ENCODE assay signal across 8 cellular contexts in the genomic region with DNA sequence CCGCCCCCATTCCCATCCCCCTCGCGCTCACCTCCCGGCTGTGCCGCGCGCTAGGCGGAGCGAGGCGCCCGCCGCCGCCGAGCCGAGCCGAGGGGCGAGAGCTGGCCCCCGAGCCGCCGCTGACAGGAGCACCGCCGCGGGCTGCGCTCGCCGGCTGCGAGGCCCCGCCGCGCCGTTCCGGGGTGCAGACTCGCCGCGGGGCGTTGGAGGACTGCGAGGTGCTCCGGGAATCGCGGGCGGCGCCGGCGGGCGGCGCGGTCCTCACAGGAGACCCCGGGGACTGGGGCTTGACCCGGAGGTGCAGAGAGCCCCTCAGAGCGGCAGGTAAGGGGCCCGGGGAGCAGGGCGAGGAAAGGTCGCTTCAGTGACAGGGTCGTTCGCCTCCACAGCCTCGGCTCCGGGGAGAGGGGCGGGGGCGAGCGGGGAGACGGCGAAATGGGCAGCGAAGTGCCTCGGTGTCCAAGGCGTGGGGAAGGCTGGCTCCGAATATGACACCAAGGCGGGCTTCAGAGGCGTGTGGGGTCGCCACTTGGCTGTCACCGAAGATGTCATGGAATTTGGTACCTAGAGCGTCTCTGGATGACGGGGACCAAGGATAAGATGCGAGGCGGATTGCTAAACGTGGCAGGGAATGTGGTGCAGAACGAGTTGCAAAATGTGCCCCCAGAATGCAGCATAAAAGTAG. TPM values are rescaled to one million over a fixed set of nuclear protein-coding genes. Genes with fewer than 3 reads are reported as not detected.
DNase-seq lines count a peak whose midpoint lies in the region; ATAC-seq, FAIRE-seq and TF ChIP-seq lines count a peak whose summit lies in the region.

No MANE protein-coding gene starts in this region.

- peak overlapping the region; percentile 33 for H3K9ac ChIP-seq in endothelial cell of umbilical vein (replicated peaks; ENCODE audit: extremely low read depth, insufficient read depth, low read length)

- dilution Hi-C loops in endothelial cell of umbilical vein (cut with MboI; ENCODE audit: extremely low pct_ligation_motif_present, low sequenced_read_pairs) = no loop called here

- no peak for TF ChIP-seq CTCF in endothelial cell of umbilical vein (IDR thresholded peaks at IDR 0.05; ENCODE audit: extremely low read depth in 1 of 2, insufficient read depth in 1 of 2, low read depth in 1 of 2, low read length in 2 of 2)
- TF ChIP-seq CTCF in stomach (IDR thresholded peaks at IDR 0.05) = no peak

- peaks cover 0 to 2% of the 10 kb centered on the region in 2 experiments for H3K27me3 ChIP-seq in endothelial cell of umbilical vein (ENCODE audit: control insufficient read depth in 2 of 2, insufficient read depth in 2 of 2, low read length in 2 of 2)
- H3K27me3 ChIP-seq in stomach = no peaks in the 10 kb centered on the region

- no peaks in the 10 kb centered on the region for H3K9me1 ChIP-seq in endothelial cell of umbilical vein (replicated peaks; ENCODE audit: control insufficient read depth, extremely low read depth, insufficient read depth, low read length)

- H3K4me2 ChIP-seq in endothelial cell of umbilical vein (ENCODE audit: insufficient read depth, low read length) = peak overlapping the region; percentile 76

- peaks cover 26% of the 10 kb centered on the region for H3K27me3 Mint-ChIP-seq in activated CD4-positive, alpha-beta memory T cell treated with anti-CD3 and anti-CD28 coated beads for 36 hours

- H3K27ac ChIP-seq in endothelial cell of umbilical vein (ENCODE audit: insufficient read depth, low read depth, low read length) = no peak overlapping the region
- peak overlapping the region; percentile 87 to 95 (median 92) for H3K27ac ChIP-seq in stomach

- WGBS in stomach, 5 donors = 0 to 1% (median 0%) methylated on average over 34 to 75 of the region's 76 CpGs

- intact Hi-C loops in activated CD4-positive, alpha-beta memory T cell treated with anti-CD3 and anti-CD28 coated beads for 36 hours (cut with micrococcal nuclease) = loop anchor here (5.0 to 10.0 kb wide), 3 partner anchors 74 to 658 kb away; a partner anchor contains a TSS
- intact Hi-C loops in endothelial cell of umbilical vein (cut with micrococcal nuclease) = loop anchor here (2.0 kb wide), 1 partner anchor 74 kb away; no protein-coding TSS in a partner anchor
- intact Hi-C loops in stomach (cut with DNase I; ENCODE audit: low total_unique reads) = loop anchor here (5.0 kb wide), 1 partner anchor 264 kb away; no protein-coding TSS in a partner anchor

- TF ChIP-seq POLR2A in endothelial cell of umbilical vein (IDR thresholded peaks at IDR 0.05; ENCODE audit: low read depth, low read length) (no peak), stomach (IDR thresholded peaks at IDR 0.05) (no peak)

- peaks cover 28% of the 10 kb centered on the region for H3K4me1 Mint-ChIP-seq in activated CD4-positive, alpha-beta memory T cell treated with anti-CD3 and anti-CD28 coated beads for 36 hours (ENCODE audit: low read depth)

- H3K4me3 Mint-ChIP-seq in activated CD4-positive, alpha-beta memory T cell treated with anti-CD3 and anti-CD28 coated beads for 36 hours = peak overlapping the region; percentile 75

- in situ Hi-C loops in ACHN (cut with HindIII; ENCODE audit: low pct_ligation_motif_present, low pct_unique_long_range_greater_than_20kb, low sequenced_read_pairs) = no loop called here

- no TSS peak for BruUV-seq in endothelial cell of umbilical vein (replicated peaks; lab: Mats Ljungman, UMichigan)

- CTCF ChIA-PET in activated CD4-positive, alpha-beta memory T cell treated with anti-CD3 and anti-CD28 coated beads for 36 hours (lab: Charles Lee) = interaction anchor here (0.6 to 2.0 kb wide), 3 partner anchors 242 to 295 kb away, joined by 3 to 8 read pairs (median 3); no protein-coding TSS in a partner anchor
- CTCF ChIA-PET in endothelial cell of umbilical vein (lab: Charles Lee) = interaction anchor here (1.4 to 4.5 kb wide), 4 partner anchors 238 to 414 kb away, joined by 3 to 25 read pairs (median 8); no protein-coding TSS in a partner anchor

- H3K36me3 ChIP-seq in endothelial cell of umbilical vein (ENCODE audit: control insufficient read depth in 2 of 2, extremely low read depth in 1 of 2, insufficient read depth in 2 of 2, low read length in 2 of 2) = no peaks in the 10 kb centered on the region
- H3K36me3 ChIP-seq in stomach = no peaks in the 10 kb centered on the region

- ATAC-seq in GM18907 (IDR thresholded peaks at IDR 0.05; ENCODE audit: unreplicated experiment) = peak; percentile 38
- ATAC-seq in HG02840 (IDR thresholded peaks at IDR 0.05; ENCODE audit: low FRiP score, unreplicated experiment) = no peak

- H3K9me3 Mint-ChIP-seq in activated CD4-positive, alpha-beta memory T cell treated with anti-CD3 and anti-CD28 coated beads for 36 hours = no peaks in the 10 kb centered on the region

- TF ChIP-seq EP300 in stomach (IDR thresholded peaks at IDR 0.05) = no peak

- peak overlapping the region; percentile 74 for H3K4me3 ChIP-seq in Jurkat, Clone E6-1 (ENCODE audit: low read length)
- H3K4me3 ChIP-seq in endothelial cell of umbilical vein (replicated peaks in 1 of 3; ENCODE audit: insufficient read depth in 1 of 3, low read depth in 1 of 3, low read length in 3 of 3) (peak overlapping the region; percentile 63 to 85 (median 77)), stomach (peak overlapping the region; percentile 84 to 96 (median 92))

- H4K20me1 ChIP-seq in endothelial cell of umbilical vein (replicated peaks; ENCODE audit: control insufficient read depth, extremely low read depth, insufficient read depth, low read length) = no peaks in the 10 kb centered on the region

- peaks cover 19% of the 10 kb centered on the region for H3K4me1 ChIP-seq in endothelial cell of umbilical vein (ENCODE audit: control insufficient read depth, extremely low read depth, insufficient read depth, low read length)
- peaks cover 4 to 41% (median 32%) of the 10 kb centered on the region in 4 donors for H3K4me1 ChIP-seq in stomach

- POLR2A ChIA-PET in activated CD4-positive, alpha-beta memory T cell treated with anti-CD3 and anti-CD28 coated beads for 36 hours (lab: Charles Lee) = no interaction called here
- POLR2A ChIA-PET in endothelial cell of umbilical vein (lab: Charles Lee) = no interaction called here

- no peak overlapping the region for H3K27ac Mint-ChIP-seq in activated CD4-positive, alpha-beta memory T cell treated with anti-CD3 and anti-CD28 coated beads for 36 hours

- FAIRE-seq in endothelial cell of umbilical vein (lab: Jason Lieb, UNC) = no peak

- peak; percentile 28 for DNase-seq in ACHN
- DNase-seq in Jurkat, Clone E6-1 (ENCODE audit: low read depth, low spot score) = no peak
- DNase-seq in activated CD4-positive, alpha-beta memory T cell treated with anti-CD3 and anti-CD28 coated beads for 36 hours = no peak
- DNase-seq in endothelial cell of umbilical vein (ENCODE audit: low read depth, low spot score) = peak; percentile 32
- DNase-seq in myocyte (ENCODE audit: low read depth) = peak; percentile 31
- peak; percentile 64 for DNase-seq in stomach

- no peaks in the 10 kb centered on the region for H3K9me3 ChIP-seq in endothelial cell of umbilical vein (replicated peaks; ENCODE audit: control insufficient read depth, insufficient read depth, low read length)
- H3K9me3 ChIP-seq in stomach = no peaks in the 10 kb centered on the region

- H3K79me2 ChIP-seq in endothelial cell of umbilical vein (ENCODE audit: control insufficient read depth, insufficient read depth, low read length) = no peaks in the 10 kb centered on the region

- H3K36me3 Mint-ChIP-seq in activated CD4-positive, alpha-beta memory T cell treated with anti-CD3 and anti-CD28 coated beads for 36 hours = no peaks in the 10 kb centered on the region

- H2AFZ ChIP-seq in endothelial cell of umbilical vein (ENCODE audit: low read depth, low read length) = peak overlapping the region; percentile 87

TF ChIP-seq in endothelial cell of umbilical vein, 7 proteins besides CTCF, POLR2A, EP300 and RAD21:
- TF ChIP-seq POLR2AphosphoS5 (IDR thresholded peaks at IDR 0.05; ENCODE audit: insufficient read depth, low read depth, low read length) = no peak
- TF ChIP-seq EZH2 (IDR thresholded peaks at IDR 0.05; ENCODE audit: borderline replicate concordance, low read depth, low read length, severe bottlenecking) = no peak
- TF ChIP-seq MYC (IDR thresholded peaks at IDR 0.05; ENCODE audit: low read depth, low read length) = no peak
- TF ChIP-seq GATA2 (IDR thresholded peaks at IDR 0.05; ENCODE audit: insufficient read depth, insufficient read length, low read depth, low read length) = no peak
- no peak for TF ChIP-seq FOS (IDR thresholded peaks at IDR 0.05; ENCODE audit: borderline replicate concordance, insufficient read depth, low read length)
- no peak for TF ChIP-seq JUN (IDR thresholded peaks at IDR 0.05; ENCODE audit: borderline replicate concordance, insufficient read depth, insufficient read length, low read depth)
TF ChIP-seq in endothelial cell of umbilical vein: peak in this region for 0.

RNA-seq across cellular contexts. Expression of a gene that starts 0.5 kb away (rescaled TPM):
- polyA plus RNA-seq in Jurkat, Clone E6-1 (2012; ENCODE audit: insufficient read depth, insufficient read length) = 8.0 TPM
- 1 to 10 TPM; 4.2 to 5.8 TPM for total RNA-seq in activated CD4-positive, alpha-beta memory T cell treated with anti-CD3 and anti-CD28 coated beads for 36 hours
- 23.0 and 30.8 TPM in 2 replicates for total RNA-seq in endothelial cell of umbilical vein
- 7.4 and 7.9 TPM in 2 replicates for polyA plus RNA-seq in endothelial cell of umbilical vein
- polyA plus RNA-seq in endothelial cell of umbilical vein (2011; cell fraction: cytosol; rRNA removed) = 3.4 and 4.7 TPM in 2 replicates
- polyA plus RNA-seq in endothelial cell of umbilical vein (2011; cell fraction: nucleus; rRNA removed) = 23.3 and 25.7 TPM in 2 replicates
- polyA plus RNA-seq in endothelial cell of umbilical vein (2012) = 8.7 and 9.0 TPM in 2 replicates
- 99.8 and 144 TPM in 2 replicates for polyA minus RNA-seq in endothelial cell of umbilical vein
- polyA minus RNA-seq in endothelial cell of umbilical vein (2011; cell fraction: cytosol; rRNA and poly(A)+ RNA removed) = 80.1 TPM
- 134 and 208 TPM in 2 replicates for polyA minus RNA-seq in endothelial cell of umbilical vein (2011; cell fraction: nucleus; rRNA and poly(A)+ RNA removed)
- total RNA-seq in myocyte = 21.4 and 24.2 TPM in 2 replicates
- 13.6 TPM for polyA plus RNA-seq in myocyte (2012)
- 10 to 100 TPM in 4 of 5 donors, 1 to 10 TPM in 1; 7.8 to 99.1 (median 52.9) TPM for total RNA-seq in stomach
- polyA plus RNA-seq in stomach = 1 to 10 TPM; 1.1 to 3.2 (median 1.5) TPM

Comparison
In these comparisons a context has a peak if more than half of its experiments do, and no peak if none do; other contexts are left out.
1. DNase-seq: peak in ACHN (single experiment), endothelial cell of umbilical vein (single experiment), myocyte (single experiment) and stomach (single experiment); none in Jurkat, Clone E6-1 (single experiment) and activated CD4-positive, alpha-beta memory T cell treated with anti-CD3 and anti-CD28 coated beads for 36 hours (single experiment).
2. Peak in every context shown above with its lines, with median percentiles within 50 percentile points of each other: H3K4me3 ChIP-seq.